Comparison of ENCODE assay signal across 8 cellular contexts in genomic region chr12:91109148-91109564, GRCh38. TPM values are rescaled to one million over a fixed set of nuclear protein-coding genes. Genes with fewer than 3 reads are reported as not detected.
DNase-seq lines count a peak whose midpoint lies in the region; ATAC-seq, FAIRE-seq and TF ChIP-seq lines count a peak whose summit lies in the region.

No MANE protein-coding gene starts in this region.

- H3K4me3 Mint-ChIP-seq in activated CD4-positive, alpha-beta memory T cell treated with anti-CD3 and anti-CD28 coated beads for 36 hours, result no peak overlapping the region

- no peak overlapping the region for H3K27ac Mint-ChIP-seq in activated CD4-positive, alpha-beta memory T cell treated with anti-CD3 and anti-CD28 coated beads for 36 hours

- no peaks in the 10 kb centered on the region for H3K9me3 Mint-ChIP-seq in activated CD4-positive, alpha-beta memory T cell treated with anti-CD3 and anti-CD28 coated beads for 36 hours

- CTCF ChIA-PET in activated CD4-positive, alpha-beta memory T cell treated with anti-CD3 and anti-CD28 coated beads for 36 hours (lab: Charles Lee), result interaction anchor here (0.6 to 3.6 kb wide), 10 partner anchors 8 to 174 kb away, joined by 3 to 20 read pairs (median 4); partner anchors contain the start of gene EPYC

- peak; percentile 77 for ATAC-seq in HG02623 (IDR thresholded peaks at IDR 0.05; ENCODE audit: unreplicated experiment)

- no peaks in the 10 kb centered on the region for H3K36me3 Mint-ChIP-seq in activated CD4-positive, alpha-beta memory T cell treated with anti-CD3 and anti-CD28 coated beads for 36 hours

- H2AFZ ChIP-seq in osteoblast (ENCODE audit: low read length), result peak overlapping the region; percentile 45

- no peaks in the 10 kb centered on the region for H4K20me1 ChIP-seq in osteoblast (ENCODE audit: insufficient read depth, low read length)

- H3K4me1 Mint-ChIP-seq in activated CD4-positive, alpha-beta memory T cell treated with anti-CD3 and anti-CD28 coated beads for 36 hours (ENCODE audit: low read depth), result no peaks in the 10 kb centered on the region

- intact Hi-C loops in activated CD4-positive, alpha-beta memory T cell treated with anti-CD3 and anti-CD28 coated beads for 36 hours (cut with micrococcal nuclease), result loop anchor here (1.0 kb wide), 1 partner anchor 164 kb away; no protein-coding TSS in a partner anchor

- POLR2A ChIA-PET in activated CD4-positive, alpha-beta memory T cell treated with anti-CD3 and anti-CD28 coated beads for 36 hours (lab: Charles Lee), result no interaction called here

- H3K27ac ChIP-seq in osteoblast (ENCODE audit: low read depth, low read length), result peak overlapping the region; percentile 69

- peaks cover 30% of the 10 kb centered on the region for H3K36me3 ChIP-seq in osteoblast (ENCODE audit: insufficient read depth, low read length)

- TF ChIP-seq CTCF in fibroblast of villous mesenchyme (IDR thresholded peaks at IDR 0.05; ENCODE audit: insufficient read depth, low read depth, low read length) (peak; percentile 74), osteoblast (IDR thresholded peaks at IDR 0.05; ENCODE audit: extremely low read depth, low read depth, low read length) (peak; percentile 86)

- peaks cover 38% of the 10 kb centered on the region for H3K79me2 ChIP-seq in osteoblast (ENCODE audit: insufficient read depth, low read length)

- peaks cover 46% of the 10 kb centered on the region for H3K4me1 ChIP-seq in osteoblast (ENCODE audit: insufficient read depth, low read length)

- no peak for FAIRE-seq in HTR-8/SVneo (lab: Jason Lieb, UNC)

- peak; percentile 9 to 43 for DNase-seq in activated CD4-positive, alpha-beta T cell treated with anti-CD3 and anti-CD28 coated beads for 24 hours (ENCODE audit: low read depth in 2 of 2)
- DNase-seq in activated CD4-positive, alpha-beta T cell treated with anti-CD3 and anti-CD28 coated beads for 1 hour, result no peak
- DNase-seq in NCI-H1694 treated with DMSO at 0.1 percent for 48 hours (lab: John Stamatoyannopoulos, UW), result peak; percentile 29
- peak; percentile 71 for DNase-seq in activated CD4-positive, alpha-beta memory T cell treated with anti-CD3 and anti-CD28 coated beads for 36 hours
- DNase-seq in fibroblast of villous mesenchyme (ENCODE audit: low read depth), result peak; percentile 86
- no peak for DNase-seq in osteoblast (ENCODE audit: insufficient read length, low spot score, missing footprints)
- no peak for DNase-seq in HTR-8/SVneo (ENCODE audit: insufficient read length, low spot score)

- no peaks in the 10 kb centered on the region for H3K27me3 ChIP-seq in osteoblast (ENCODE audit: insufficient read depth, low read length)

- no peaks in the 10 kb centered on the region for H3K9me3 ChIP-seq in osteoblast (ENCODE audit: low read depth, low read length)

- H3K27me3 Mint-ChIP-seq in activated CD4-positive, alpha-beta memory T cell treated with anti-CD3 and anti-CD28 coated beads for 36 hours, result peaks cover 3% of the 10 kb centered on the region

- H3K4me2 ChIP-seq in osteoblast (ENCODE audit: insufficient read depth, low read length), result peak overlapping the region; percentile 85

- H3K4me3 ChIP-seq in fibroblast of villous mesenchyme (ENCODE audit: low read depth, low read length) (peak overlapping the region; percentile 65), osteoblast (ENCODE audit: insufficient read depth, low read length) (peak overlapping the region; percentile 73)

RNA-seq across cellular contexts. Expression of gene LUM, which starts 2.1 kb away (rescaled TPM):
- not detected for total RNA-seq in activated CD4-positive, alpha-beta memory T cell treated with anti-CD3 and anti-CD28 coated beads for 36 hours
- 487 and 603 TPM in 2 replicates for total RNA-seq in fibroblast of villous mesenchyme
- total RNA-seq in osteoblast, result 1,762 and 1,965 TPM in 2 replicates

RNA-seq across cellular contexts. Expression of gene KERA, which starts 51.3 kb away (rescaled TPM):
- total RNA-seq in activated CD4-positive, alpha-beta memory T cell treated with anti-CD3 and anti-CD28 coated beads for 36 hours, result not detected
- total RNA-seq in fibroblast of villous mesenchyme, result not detected in 2 replicates
- not detected in 2 replicates for total RNA-seq in osteoblast

Comparison
In these comparisons a context has a peak if more than half of its experiments do, and no peak if none do; other contexts are left out.
1. DNase-seq: peak in activated CD4-positive, alpha-beta T cell treated with anti-CD3 and anti-CD28 coated beads for 24 hours (2 of 2), NCI-H1694 treated with DMSO at 0.1 percent for 48 hours (single experiment), activated CD4-positive, alpha-beta memory T cell treated with anti-CD3 and anti-CD28 coated beads for 36 hours (single experiment) and fibroblast of villous mesenchyme (single experiment); none in activated CD4-positive, alpha-beta T cell treated with anti-CD3 and anti-CD28 coated beads for 1 hour (single experiment), osteoblast (single experiment) and HTR-8/SVneo (single experiment).
2. RNA of gene LUM, which starts 2.1 kb away (total RNA-seq): 1,762 to 1,965 TPM in osteoblast and 487 to 603 TPM in fibroblast of villous mesenchyme; not detected in activated CD4-positive, alpha-beta memory T cell treated with anti-CD3 and anti-CD28 coated beads for 36 hours; every median in the first group is over 100 times any median in the second.